ENCODE assay signal across 9 cellular contexts in genomic region chr11:105377870-105378269, GRCh38.
"Had no signal": no experiment of that assay in that cellular context is flagged by ENCODE, and none has a peak within 500 bp of the region (broad histone marks: within the 10 kb centered on the region; RNA-seq: fewer than 3 reads in every experiment).

No MANE protein-coding gene starts in this region.

- H3K9me3 ChIP-seq: HAP-1 had no signal

- H3K27ac ChIP-seq: GM23248 had no signal

- DNase-seq: GM23248, GOT3, H7, H9, HCEC 1CT, HFFc6 had no signal

- H3K9ac ChIP-seq: GM23248 had no signal

- H2AFZ ChIP-seq: GM23248, GM23338 had no signal

- ATAC-seq: GM23338, HCT116 had no signal

- H3K27ac Mint-ChIP-seq: GM23338, H9, HFFc6 had no signal

- H3K4me2 ChIP-seq: GM23338 had no signal

- H3K36me3 ChIP-seq: HAP-1 had no signal

- H3K4me3 Mint-ChIP-seq: GM23338, H9, HFFc6 had no signal

- H3K4me1 ChIP-seq: HAP-1 had no signal

- H3K4me3 ChIP-seq: GM23248, GM23338, HAP-1 had no signal
